ENCODE assay signal across 12 cellular contexts in the genomic region with DNA sequence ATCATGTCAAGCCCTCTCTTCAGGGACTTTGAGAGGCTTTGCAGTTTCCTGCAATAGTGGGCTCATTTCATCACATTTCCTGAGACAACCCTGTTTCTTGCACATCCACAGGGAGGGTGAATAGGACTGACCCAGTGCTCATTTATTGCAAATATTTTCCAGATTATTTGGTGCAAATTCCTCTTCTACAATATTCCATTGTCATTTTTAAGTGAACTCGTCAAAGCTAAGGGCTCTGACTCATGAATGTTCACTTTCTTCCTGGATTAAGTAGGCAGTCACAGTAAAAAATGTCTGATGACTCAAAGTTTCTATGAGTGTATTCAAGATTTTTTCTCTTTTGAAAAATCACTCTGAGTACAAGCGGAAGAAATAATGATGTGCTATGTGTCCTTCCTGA.
DNase-seq lines count a peak whose midpoint lies in the region; ATAC-seq lines count a peak whose summit lies in the region.
"Had no signal": no experiment of that assay in that cellular context is flagged by ENCODE, and none has a peak within 500 bp of the region (broad histone marks: within the 10 kb centered on the region; RNA-seq: fewer than 3 reads in every experiment).

No MANE protein-coding gene starts in this region.

- ATAC-seq in HG02852 (IDR thresholded peaks at IDR 0.05; ENCODE audit: unreplicated experiment) (no peak), HG03108 (IDR thresholded peaks at IDR 0.05; ENCODE audit: unreplicated experiment) (no peak), GM19463 (IDR thresholded peaks at IDR 0.05; ENCODE audit: unreplicated experiment) (no peak)
- ATAC-seq: activated CD4-positive, CD25-positive, alpha-beta regulatory T cell treated with anti-CD3 and anti-CD28 coated beads, Interleukin-2, amount 50 U/mL, for 24 hours had no signal

- DNase-seq in H4 (ENCODE audit: low spot score), result peak; percentile 36
- DNase-seq in SW 1271 (lab: John Stamatoyannopoulos, UW), result peak; percentile 77 to 87
- DNase-seq in fibroblast of the conjunctiva (ENCODE audit: low read depth), result peak; percentile 73
- peak; percentile 13 for DNase-seq in smooth muscle cell of the brain vasculature (ENCODE audit: low read depth, low spot score)
- DNase-seq in hypothalamus (lab: John Stamatoyannopoulos, UW), result no peak
- DNase-seq: effector CD4-positive, alpha-beta T cell; GF-D8; OCI-M1 had no signal

Comparison
In these comparisons a context has a peak if more than half of its experiments do, and no peak if none do; other contexts are left out.
1. DNase-seq: peak in H4 (single experiment), SW 1271 (2 of 2), fibroblast of the conjunctiva (single experiment) and smooth muscle cell of the brain vasculature (single experiment); none in hypothalamus (0 of 51).